Comparison of ENCODE assay signal across 8 cellular contexts in the genomic region with DNA sequence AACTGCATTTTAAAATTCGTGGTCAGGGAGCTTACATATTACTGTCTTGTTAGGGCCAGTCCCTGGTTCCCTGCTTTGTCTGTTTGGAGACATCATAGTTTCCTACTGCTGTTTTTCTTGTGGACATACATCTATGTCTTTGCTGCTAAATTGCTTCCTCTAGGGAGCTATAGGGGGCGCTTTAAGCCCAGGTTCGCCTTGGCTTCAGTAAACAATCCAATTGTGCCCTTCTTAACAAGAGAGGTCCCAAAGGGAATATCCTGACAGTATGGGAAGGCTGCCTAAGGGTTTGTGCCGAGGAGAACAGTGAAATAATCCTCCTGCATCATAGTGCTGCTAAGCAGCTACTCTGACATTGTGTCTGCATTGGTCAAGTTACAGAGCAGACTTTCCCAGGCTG.
DNase-seq lines count a peak whose midpoint lies in the region; ATAC-seq and TF ChIP-seq lines count a peak whose summit lies in the region.

No MANE protein-coding gene starts in this region.

- no peak overlapping the region for H2AFZ ChIP-seq in mesenchymal stem cell (ENCODE audit: low read depth, low read length)

- ATAC-seq in heart right ventricle (peak in 1 of 8 donors; percentile 39), GM21786 (IDR thresholded peaks at IDR 0.05; ENCODE audit: unreplicated experiment) (no peak)

- no peak overlapping the region for H2BK15ac ChIP-seq in mesenchymal stem cell (ENCODE audit: low read depth, poor library complexity, severe bottlenecking)

- H3K4me1 ChIP-seq in heart right ventricle (no peaks in the 10 kb centered on the region), adrenal gland (replicated peaks in 1 of 2) (no peaks in the 10 kb centered on the region), mesenchymal stem cell (ENCODE audit: control insufficient read depth, insufficient read depth, low read depth, low read length) (peaks cover 6% of the 10 kb centered on the region)

- H2BK12ac ChIP-seq in mesenchymal stem cell (ENCODE audit: low read length in 2 of 2): no peak overlapping the region

- no peaks in the 10 kb centered on the region for H3K79me1 ChIP-seq in mesenchymal stem cell (replicated peaks; ENCODE audit: low read length, poor library complexity, severe bottlenecking)

- no peak overlapping the region for H3K27ac ChIP-seq in heart right ventricle
- H3K27ac ChIP-seq in adrenal gland: no peak overlapping the region
- H3K27ac ChIP-seq in mesenchymal stem cell (ENCODE audit: low read length, poor library complexity, severe bottlenecking): no peak overlapping the region

- no peak overlapping the region for H3K14ac ChIP-seq in mesenchymal stem cell (ENCODE audit: low read length in 2 of 2)

- intact Hi-C loops in heart right ventricle (cut with DNase I): loop anchor here in 2 of 10 donors (5.0 to 10.0 kb wide), 2 partner anchors 414 to 432 kb away; partner anchors contain the start of gene ESRRG (in 1 of the 2)
- intact Hi-C loops in cardiac septum (cut with DNase I): no loop called here
- intact Hi-C loops in adrenal gland (cut with DNase I): loop anchor here in 1 of 2 donors (10.0 kb wide), 1 partner anchor 434 kb away; no protein-coding TSS in a partner anchor

- no peak overlapping the region for H2AK5ac ChIP-seq in mesenchymal stem cell (ENCODE audit: low read length, severe bottlenecking)

- DNase-seq in heart right ventricle (peak in 1 of 2 donors; percentile 7), cardiac septum (ENCODE audit: low spot score) (no peak), NCI-H1436 treated with DMSO at 0.1 percent for 48 hours (lab: John Stamatoyannopoulos, UW) (peak; percentile 78), adrenal gland (peak; percentile 16 to 58 (median 44)), mesenchymal stem cell (peak; percentile 62), MV-4-11 (lab: John Stamatoyannopoulos, UW) (no peak)
- no peak for DNase-seq in activated CD4-positive, alpha-beta T cell treated with anti-CD3 and anti-CD28 coated beads for 48 hours

- H3K9me3 ChIP-seq in heart right ventricle (no peaks in the 10 kb centered on the region), adrenal gland (replicated peaks in 1 of 3) (no peaks in the 10 kb centered on the region), mesenchymal stem cell (ENCODE audit: control insufficient read depth, low read length) (no peaks in the 10 kb centered on the region)

- TF ChIP-seq CTCF in heart right ventricle (IDR thresholded peaks at IDR 0.05) (peak in 8 of 9 donors; percentile 8 to 56 (median 48)), adrenal gland (IDR thresholded peaks at IDR 0.05) (peak; percentile 13 to 50 (median 43))

- no peak overlapping the region for H3K9ac ChIP-seq in mesenchymal stem cell (ENCODE audit: low read length)

- no peak overlapping the region for H3K18ac ChIP-seq in mesenchymal stem cell (ENCODE audit: low read depth in 1 of 2, low read length in 2 of 2)

- H3K23ac ChIP-seq in mesenchymal stem cell (ENCODE audit: low read length in 2 of 2): no peak overlapping the region

- H3K4me2 ChIP-seq in mesenchymal stem cell (ENCODE audit: low read length, poor library complexity, severe bottlenecking): no peak overlapping the region

- no peak overlapping the region for H3K4me3 ChIP-seq in heart right ventricle
- no peak overlapping the region for H3K4me3 ChIP-seq in adrenal gland
- H3K4me3 ChIP-seq in mesenchymal stem cell (ENCODE audit: insufficient read depth in 1 of 2, low read depth in 1 of 2, low read length in 2 of 2): no peak overlapping the region

- WGBS in heart right ventricle, 2 donors: 7 to 8% methylated on average over 4 of the region's 4 CpGs
- WGBS in adrenal gland, 4 donors: 5 to 17% (median 9%) methylated on average over 4 of the region's 4 CpGs
- WGBS in mesenchymal stem cell: 10% methylated on average over 4 of the region's 4 CpGs

- H3K27me3 ChIP-seq in heart right ventricle (no peaks in the 10 kb centered on the region), adrenal gland (no peaks in the 10 kb centered on the region), mesenchymal stem cell (ENCODE audit: control insufficient read depth in 1 of 2, insufficient read depth in 1 of 2, low read length in 2 of 2) (no peaks in the 10 kb centered on the region)

- H2BK5ac ChIP-seq in mesenchymal stem cell (ENCODE audit: low read depth, low read length, poor library complexity, severe bottlenecking): no peak overlapping the region

- no peak overlapping the region for H3K4ac ChIP-seq in mesenchymal stem cell (ENCODE audit: low read depth in 1 of 2, low read length in 2 of 2)

- TF ChIP-seq POLR2A in adrenal gland (IDR thresholded peaks at IDR 0.05): no peak

- H4K91ac ChIP-seq in mesenchymal stem cell (ENCODE audit: low read length): no peak overlapping the region

- H4K8ac ChIP-seq in mesenchymal stem cell (ENCODE audit: low read length): no peak overlapping the region

- H2BK120ac ChIP-seq in mesenchymal stem cell (ENCODE audit: low read depth, low read length): no peak overlapping the region

- no peaks in the 10 kb centered on the region for H3K36me3 ChIP-seq in heart right ventricle
- H3K36me3 ChIP-seq in adrenal gland (replicated peaks in 1 of 2): no peaks in the 10 kb centered on the region
- H3K36me3 ChIP-seq in mesenchymal stem cell (ENCODE audit: control insufficient read depth in 1 of 2, insufficient read depth in 2 of 2, low read depth in 1 of 2, low read length in 2 of 2): no peaks in the 10 kb centered on the region

Comparison
In these comparisons a context has a peak if more than half of its experiments do, and no peak if none do; other contexts are left out.
1. DNase-seq: peak in NCI-H1436 treated with DMSO at 0.1 percent for 48 hours (single experiment), adrenal gland (7 of 7) and mesenchymal stem cell (single experiment); none in cardiac septum (single experiment), MV-4-11 (single experiment) and activated CD4-positive, alpha-beta T cell treated with anti-CD3 and anti-CD28 coated beads for 48 hours (single experiment).